18 cellular contexts compared by ENCODE assay signal in genomic region chr5:62719061-62719730, GRCh38.
"Had no signal": no experiment of that assay in that cellular context is flagged by ENCODE, and none has a peak within 500 bp of the region (broad histone marks: within the 10 kb centered on the region; RNA-seq: fewer than 3 reads in every experiment).

No MANE protein-coding gene starts in this region.

- H3K36me3 ChIP-seq: brain microvascular endothelial cell, pancreas, upper lobe of right lung had no signal

- H3K36me3 Mint-ChIP-seq: activated naive CD4-positive, alpha-beta T cell treated with anti-CD3 and anti-CD28 coated beads, Interleukin-2, amount 10 ng/mL, durations not matched to agents 7 days and 5 days; T-cell had no signal

- H3K9me3 ChIP-seq: pancreas, upper lobe of right lung had no signal

- H3K27me3 ChIP-seq: brain microvascular endothelial cell, foreskin keratinocyte, pancreas, upper lobe of right lung had no signal

- H3K4me3 Mint-ChIP-seq: activated CD8-positive, alpha-beta T cell treated with anti-CD3 and anti-CD28 coated beads for 36 hours; activated naive CD4-positive, alpha-beta T cell treated with anti-CD3 and anti-CD28 coated beads, Interleukin-2, amount 10 ng/mL, durations not matched to agents 7 days and 5 days; activated T-cell treated with anti-CD3 and anti-CD28 coated beads, Interleukin-2, amount 50 U/mL, for 24 hours; endodermal cell; T-cell had no signal

- H3K27ac Mint-ChIP-seq: activated CD8-positive, alpha-beta T cell treated with anti-CD3 and anti-CD28 coated beads for 36 hours; activated naive CD4-positive, alpha-beta T cell treated with anti-CD3 and anti-CD28 coated beads, Interleukin-2, amount 10 ng/mL, durations not matched to agents 7 days and 5 days; activated T-cell treated with anti-CD3 and anti-CD28 coated beads, Interleukin-2, amount 50 U/mL, for 24 hours; T-cell had no signal

- FAIRE-seq: colon, keratinocyte, pancreas had no signal

- DNase-seq: activated CD4-positive, CD25-positive, alpha-beta regulatory T cell; aorta; brain microvascular endothelial cell; central memory CD4-positive, alpha-beta T cell; left ventricle myocardium superior; stimulated activated CD4-positive, alpha-beta T cell treated with anti-CD3 and anti-CD28 coated beads, Interleukin-12 subunit alpha, Interleukin-12 subunit beta, amount 100 ng/mL, for 4 hours; stimulated activated CD8-positive, alpha-beta memory T cell treated with anti-CD3 and anti-CD28 coated beads, Interleukin-4, amount 100 ng/mL, for 48 hours; upper lobe of right lung had no signal

- H3K9me3 Mint-ChIP-seq: activated CD8-positive, alpha-beta T cell treated with anti-CD3 and anti-CD28 coated beads for 36 hours; activated naive CD4-positive, alpha-beta T cell treated with anti-CD3 and anti-CD28 coated beads, Interleukin-2, amount 10 ng/mL, durations not matched to agents 7 days and 5 days; activated T-cell treated with anti-CD3 and anti-CD28 coated beads, Interleukin-2, amount 50 U/mL, for 24 hours; endodermal cell; T-cell had no signal

- H3K4me3 ChIP-seq: pancreas, upper lobe of right lung had no signal

- H3K4me1 ChIP-seq: foreskin keratinocyte, pancreas, upper lobe of right lung had no signal

- ATAC-seq: T-cell had no signal

- H3K27ac ChIP-seq: brain microvascular endothelial cell, epithelial cell of prostate, foreskin keratinocyte, pancreas, upper lobe of right lung had no signal

- H3K4me1 Mint-ChIP-seq: activated naive CD4-positive, alpha-beta T cell treated with anti-CD3 and anti-CD28 coated beads, Interleukin-2, amount 10 ng/mL, durations not matched to agents 7 days and 5 days had no signal
